Comparison of ENCODE assay signal across 13 cellular contexts in genomic region chr10:69409968-69410367, GRCh38. TPM values are rescaled to one million over a fixed set of nuclear protein-coding genes. Genes with fewer than 3 reads are reported as not detected.
DNase-seq lines count a peak whose midpoint lies in the region; ATAC-seq and TF ChIP-seq lines count a peak whose summit lies in the region.
"Had no signal": no experiment of that assay in that cellular context is flagged by ENCODE, and none has a peak within 500 bp of the region (broad histone marks: within the 10 kb centered on the region; RNA-seq: fewer than 3 reads in every experiment).

No MANE protein-coding gene starts in this region.

- H3K4me1 Mint-ChIP-seq in Caco-2 (ENCODE audit: low read depth, unreplicated experiment): peaks cover 15% of the 10 kb centered on the region

- H3K27me3 Mint-ChIP-seq in Caco-2 (ENCODE audit: insufficient read depth, unreplicated experiment): no peaks in the 10 kb centered on the region

- DNase-seq in CD1c-positive myeloid dendritic cell (ENCODE audit: extremely low spot score) (peak; percentile 82), Peyer's patch (peak in 2 of 3 donors; percentile 70 to 78), right atrium auricular region (ENCODE audit: low spot score) (peak; percentile 80), Caco-2 (no peak), SW480 (ENCODE audit: low spot score) (no peak), SHP77 treated with DMSO at 0.1 percent for 48 hours (lab: John Stamatoyannopoulos, UW) (no peak)
- DNase-seq: activated naive CD4-positive, alpha-beta T cell treated with anti-CD3 and anti-CD28 coated beads, Interleukin-2, amount 50 U/mL, for 16 hours; AML-193; NCI-H187 treated with DMSO at 0.1 percent for 48 hours; stimulated activated naive CD8-positive, alpha-beta T cell treated with anti-CD3 and anti-CD28 coated beads, Interleukin-15, Interleukin-2, amounts not matched to agents 100 U/mL and 50 U/mL, for 24 hours had no signal

- no peak overlapping the region for H3K4me3 Mint-ChIP-seq in Caco-2 (ENCODE audit: unreplicated experiment)

- CTCF ChIA-PET in Caco-2 (lab: Charles Lee): no interaction called here

- no peak for TF ChIP-seq POLR2A in Peyer's patch (IDR thresholded peaks at IDR 0.05)

- POLR2A ChIA-PET in Caco-2 (lab: Charles Lee): no interaction called here

- H3K36me3 Mint-ChIP-seq in Caco-2 (ENCODE audit: insufficient read depth, unreplicated experiment): peaks cover 17% of the 10 kb centered on the region

- ATAC-seq in GM21619 (IDR thresholded peaks at IDR 0.05; ENCODE audit: unreplicated experiment): peak; percentile 43
- no peak for ATAC-seq in GM21381 (IDR thresholded peaks at IDR 0.05; ENCODE audit: unreplicated experiment)
- ATAC-seq: stimulated activated naive CD8-positive, alpha-beta T cell treated with anti-CD3 and anti-CD28 coated beads, Interleukin-15, Interleukin-2, amounts not matched to agents 100 U/mL and 50 U/mL, for 24 hours had no signal

- TF ChIP-seq CTCF in Peyer's patch (IDR thresholded peaks at IDR 0.05): no peak
- TF ChIP-seq CTCF in right atrium auricular region (IDR thresholded peaks at IDR 0.05): no peak
- TF ChIP-seq CTCF in Caco-2 (IDR thresholded peaks at IDR 0.05; ENCODE audit: insufficient read depth in 1 of 2, low read depth in 1 of 2, low read length in 1 of 2, severe bottlenecking in 1 of 2, unreplicated experiment in 1 of 2): no peak

- H3K27ac ChIP-seq in Peyer's patch (peak overlapping the region in 3 of 4 donors; percentile 1 to 82 (median 31)), right atrium auricular region (peak overlapping the region; percentile 8 to 16)

- no peak overlapping the region for H3K27ac Mint-ChIP-seq in Caco-2 (ENCODE audit: unreplicated experiment)

- H3K36me3 ChIP-seq in Peyer's patch (no peaks in the 10 kb centered on the region), right atrium auricular region (no peaks in the 10 kb centered on the region), Caco-2 (ENCODE audit: control insufficient read depth, insufficient read depth, low read length) (no peaks in the 10 kb centered on the region)

- H3K4me1 ChIP-seq in Peyer's patch: peaks cover 0 to 22% (median 2%) of the 10 kb centered on the region in 4 donors
- H3K4me1 ChIP-seq in right atrium auricular region: peaks cover 0 to 53% of the 10 kb centered on the region in 2 donors
- peaks cover 13% of the 10 kb centered on the region for H3K4me1 ChIP-seq in Caco-2

- intact Hi-C loops in Caco-2 (cut with micrococcal nuclease; ENCODE audit: unreplicated experiment): loop anchor here (1.0 to 2.0 kb wide), 3 partner anchors 8 to 221 kb away; partner anchors contain the start of gene FAM241B

- no peaks in the 10 kb centered on the region for H3K27me3 ChIP-seq in Peyer's patch
- H3K27me3 ChIP-seq in right atrium auricular region: no peaks in the 10 kb centered on the region
- H3K27me3 ChIP-seq in Caco-2 (replicated peaks; ENCODE audit: control insufficient read depth, insufficient read depth, low read length): no peaks in the 10 kb centered on the region

- H3K9me3 Mint-ChIP-seq in Caco-2 (ENCODE audit: unreplicated experiment): no peaks in the 10 kb centered on the region

- no TSS peak for BruUV-seq in Caco-2 (replicated peaks; lab: Mats Ljungman, UMichigan)

- H3K9me3 ChIP-seq in Peyer's patch (no peaks in the 10 kb centered on the region), right atrium auricular region (no peaks in the 10 kb centered on the region), Caco-2 (no peaks in the 10 kb centered on the region)

- H3K4me3 ChIP-seq in Peyer's patch (no peak overlapping the region), right atrium auricular region (no peak overlapping the region), Caco-2 (ENCODE audit: low read depth, low read length) (no peak overlapping the region)

RNA-seq across cellular contexts. Expression of gene TACR2, which starts 6.8 kb away (rescaled TPM):
- 10 to 100 TPM in 1 of 4 donors, 1 to 10 TPM in 2, not detected in 1; 1.1 to 11.1 (median 3.2) TPM for total RNA-seq in Peyer's patch
- total RNA-seq in right atrium auricular region: under 1 TPM; 0.24 to 0.41 TPM
- total RNA-seq in Caco-2 (2022): 0.57 and 0.60 TPM in 2 replicates
- total RNA-seq: H1 had no signal

RNA-seq across cellular contexts. Expression of gene TSPAN15, which starts 41.3 kb away (rescaled TPM):
- total RNA-seq in Peyer's patch (100 to 1,000 TPM in 2 of 4 donors, 10 to 100 TPM in 2; 32.2 to 110 (median 94.4) TPM), right atrium auricular region (1 to 10 TPM; 6.6 to 7.7 TPM), Caco-2 (2022) (86.5 and 89.0 TPM in 2 replicates)

Comparison
In these comparisons a context has a peak if more than half of its experiments do, and no peak if none do; other contexts are left out.
1. DNase-seq: peak in CD1c-positive myeloid dendritic cell (single experiment), Peyer's patch (2 of 3) and right atrium auricular region (single experiment); none in Caco-2 (0 of 2), SW480 (single experiment) and SHP77 treated with DMSO at 0.1 percent for 48 hours (single experiment).